In genomic region chr19:18743281-18743825, GRCh38 we compare ENCODE assay signal across 13 cellular contexts. TPM values are rescaled to one million over a fixed set of nuclear protein-coding genes. Genes with fewer than 3 reads are reported as not detected.
DNase-seq lines count a peak whose midpoint lies in the region; ATAC-seq and TF ChIP-seq lines count a peak whose summit lies in the region.
"Had no signal": no experiment of that assay in that cellular context is flagged by ENCODE, and none has a peak within 500 bp of the region (broad histone marks: within the 10 kb centered on the region; RNA-seq: fewer than 3 reads in every experiment).

No MANE protein-coding gene starts in this region.

- intact Hi-C loops in Right ventricle myocardium inferior (cut with DNase I) (no loop called here), cardiac septum (cut with DNase I) (no loop called here), uterus (cut with DNase I; ENCODE audit: low total_unique reads) (no loop called here)

- no peak overlapping the region for H3K27ac Mint-ChIP-seq in T-helper 2 cell treated with Interferon-gamma antibody and Interleukin-4, amounts not matched to agents 5 μg/mL and 100 μg/mL, for 36 hours
- H3K27ac Mint-ChIP-seq: memory B cell had no signal

- peak; percentile 86 for DNase-seq in Right ventricle myocardium inferior (ENCODE audit: missing footprints)
- no peak for DNase-seq in cardiac septum (ENCODE audit: low spot score)
- DNase-seq in epithelial cell of esophagus (ENCODE audit: low read depth), result peak; percentile 13
- DNase-seq in lung (ENCODE audit: low spot score), result peak; percentile 59
- peak; percentile 62 to 74 for DNase-seq in uterus
- no peak for DNase-seq in T-helper 2 cell treated with Interferon-gamma antibody and Interleukin-4, amounts not matched to agents 5 μg/mL and 100 μg/mL, for 36 hours (ENCODE audit: low spot score)
- DNase-seq in stimulated activated CD4-positive, alpha-beta T cell treated with anti-CD3 and anti-CD28 coated beads, Interleukin-2, amount 100 ng/mL, for 24 hours, result no peak
- DNase-seq: foreskin melanocyte, NCI-H510A treated with DMSO at 0.1 percent for 48 hours had no signal

- no peaks in the 10 kb centered on the region for H3K27me3 Mint-ChIP-seq in T-helper 2 cell treated with Interferon-gamma antibody and Interleukin-4, amounts not matched to agents 5 μg/mL and 100 μg/mL, for 36 hours (ENCODE audit: low read depth)
- H3K27me3 Mint-ChIP-seq: memory B cell had no signal

- no peak for TF ChIP-seq CTCF in epithelial cell of esophagus (IDR thresholded peaks at IDR 0.05; ENCODE audit: insufficient read depth, low read depth, low read length, missing control alignments)
- TF ChIP-seq CTCF in lung (IDR thresholded peaks at IDR 0.05; ENCODE audit: control extremely low read depth, extremely low read depth), result no peak
- TF ChIP-seq CTCF in uterus (IDR thresholded peaks at IDR 0.05), result peak in 1 of 4 experiments; percentile 13

- no peaks in the 10 kb centered on the region for H3K36me3 Mint-ChIP-seq in T-helper 2 cell treated with Interferon-gamma antibody and Interleukin-4, amounts not matched to agents 5 μg/mL and 100 μg/mL, for 36 hours (ENCODE audit: low read depth)

- H3K27me3 ChIP-seq in lung (ENCODE audit: control insufficient read depth, insufficient read depth) (no peaks in the 10 kb centered on the region), uterus (no peaks in the 10 kb centered on the region)

- no peak for TF ChIP-seq POLR2A in uterus (IDR thresholded peaks at IDR 0.05)

- H3K9me3 ChIP-seq in lung (ENCODE audit: control insufficient read depth in 2 of 2, insufficient read depth in 1 of 2, low read length in 1 of 2) (no peaks in the 10 kb centered on the region), uterus (no peaks in the 10 kb centered on the region)

- H3K4me1 Mint-ChIP-seq in T-helper 2 cell treated with Interferon-gamma antibody and Interleukin-4, amounts not matched to agents 5 μg/mL and 100 μg/mL, for 36 hours (ENCODE audit: low read depth), result no peaks in the 10 kb centered on the region
- H3K4me1 Mint-ChIP-seq: memory B cell had no signal

- WGBS in lung, 2 donors, result 62 to 76% methylated on average over 29 of the region's 29 CpGs

- H3K27ac ChIP-seq in lung (ENCODE audit: low read depth in 1 of 2, low read length in 1 of 2) (peak overlapping the region in 1 of 2 donors; percentile 20), uterus (peak overlapping the region in 1 of 2 donors; percentile 31)

- H3K4me1 ChIP-seq in lung (ENCODE audit: control insufficient read depth in 2 of 2, insufficient read depth in 2 of 2, low read length in 2 of 2) (peaks cover 0 to 23% of the 10 kb centered on the region in 2 donors), uterus (peaks cover 0 to 5% of the 10 kb centered on the region in 2 donors)

- H3K4me3 ChIP-seq in epithelial cell of esophagus (ENCODE audit: low read length), result no peak overlapping the region
- H3K4me3 ChIP-seq in lung, result no peak overlapping the region
- no peak overlapping the region for H3K4me3 ChIP-seq in uterus

- H3K36me3 ChIP-seq in lung (ENCODE audit: control insufficient read depth in 2 of 2, insufficient read depth in 2 of 2, low read length in 2 of 2) (peaks cover 0 to 4% of the 10 kb centered on the region in 2 donors), uterus (no peaks in the 10 kb centered on the region)

- peak; percentile 81 for ATAC-seq in Right ventricle myocardium inferior
- peak; percentile 44 for ATAC-seq in lung (ENCODE audit: insufficient read depth, low FRiP score)
- no peak for ATAC-seq in HG02870 (IDR thresholded peaks at IDR 0.05; ENCODE audit: unreplicated experiment)
- ATAC-seq: HCT116 had no signal

- H3K4me3 Mint-ChIP-seq in T-helper 2 cell treated with Interferon-gamma antibody and Interleukin-4, amounts not matched to agents 5 μg/mL and 100 μg/mL, for 36 hours, result no peak overlapping the region
- H3K4me3 Mint-ChIP-seq: memory B cell had no signal

- H3K9me3 Mint-ChIP-seq in T-helper 2 cell treated with Interferon-gamma antibody and Interleukin-4, amounts not matched to agents 5 μg/mL and 100 μg/mL, for 36 hours, result no peaks in the 10 kb centered on the region
- H3K9me3 Mint-ChIP-seq: memory B cell had no signal

RNA-seq across cellular contexts. Expression of gene COMP, which starts 47.8 kb away (rescaled TPM):
- total RNA-seq in Right ventricle myocardium inferior (not detected), cardiac septum (31.8 TPM), lung (1 to 10 TPM in 1 of 2 donors, not detected in 1; 3.5 TPM), uterus (under 1 TPM in 1 of 4 donors, not detected in 3; 0.76 TPM)
- polyA plus RNA-seq in lung, result 1 to 10 TPM; 1.7 to 2.4 TPM
- total RNA-seq: T-helper 1 cell treated with Interleukin-12 subunit alpha and Interleukin-12 subunit beta and Interleukin-4 antibody, amounts not matched to agents 30 ng/mL and 1 ng/mL, for 36 hours had no signal

RNA-seq across cellular contexts. Expression of gene CRTC1, which starts 59.9 kb away (rescaled TPM):
- 10.3 TPM for total RNA-seq in Right ventricle myocardium inferior
- total RNA-seq in cardiac septum, result 8.8 TPM
- 10 to 100 TPM in 1 of 2 donors, 1 to 10 TPM in 1; 4.2 to 16.0 TPM for total RNA-seq in lung
- 1 to 10 TPM; 5.8 to 8.7 TPM for polyA plus RNA-seq in lung
- 10 to 100 TPM in 1 of 4 donors, 1 to 10 TPM in 3; 2.4 to 17.5 (median 6.7) TPM for total RNA-seq in uterus

Comparison
In these comparisons a context has a peak if more than half of its experiments do, and no peak if none do; other contexts are left out.
1. DNase-seq: peak in Right ventricle myocardium inferior (single experiment), epithelial cell of esophagus (single experiment), lung (single experiment) and uterus (2 of 2); none in cardiac septum (single experiment), T-helper 2 cell treated with Interferon-gamma antibody and Interleukin-4, amounts not matched to agents 5 μg/mL and 100 μg/mL, for 36 hours (single experiment) and stimulated activated CD4-positive, alpha-beta T cell treated with anti-CD3 and anti-CD28 coated beads, Interleukin-2, amount 100 ng/mL, for 24 hours (0 of 2).